In the genomic region with DNA sequence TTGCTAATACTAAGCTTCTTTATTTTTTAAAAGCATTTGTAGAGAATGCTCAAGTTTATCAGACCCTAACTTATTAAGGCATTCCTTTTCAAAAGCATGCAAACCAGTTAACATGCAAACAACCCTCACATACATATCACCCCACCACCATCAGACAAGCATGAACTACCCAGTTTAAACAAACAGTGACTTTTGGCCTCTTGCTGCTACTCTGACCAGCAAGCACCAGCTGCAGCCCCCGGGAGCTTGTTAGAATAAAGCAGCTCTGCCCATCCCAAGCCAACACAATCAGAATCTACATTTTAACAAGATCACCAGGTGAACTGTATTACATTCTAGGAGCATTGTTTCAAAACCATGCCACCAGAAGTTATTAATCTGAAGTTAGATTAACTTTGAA, we compare ENCODE assay signal across 1 cellular context.
TF ChIP-seq lines count a peak whose summit lies in the region.

No MANE protein-coding gene starts in this region.

TF ChIP-seq in HepG2, 621 proteins besides CTCF, POLR2A, EP300 and RAD21 (continued from another document and continues in another):
- TF ChIP-seq GMEB1 (CRISPR knock-in tag; IDR thresholded peaks at IDR 0.05; ENCODE audit: borderline replicate concordance) (peak; percentile 15; the same call in 1 of the 2 replicates), TP53 (CRISPR knock-in tag; conservative IDR thresholded peaks at IDR 0.05) (no peak), TEF (CRISPR knock-in tag; IDR thresholded peaks at IDR 0.05) (no peak), HDAC1 (CRISPR knock-in tag; IDR thresholded peaks at IDR 0.05) (no peak), ZNF549 (CRISPR knock-in tag; IDR thresholded peaks at IDR 0.05) (no peak), ZNF7 (CRISPR knock-in tag; IDR thresholded peaks at IDR 0.05) (no peak), MBD4 (IDR thresholded peaks at IDR 0.05; ENCODE audit: borderline replicate concordance, low read length) (no peak), ATAD3A (CRISPR knock-in tag; IDR thresholded peaks at IDR 0.05) (no peak), ZNF589 (CRISPR knock-in tag; conservative IDR thresholded peaks at IDR 0.05) (no peak), SOX6 (IDR thresholded peaks at IDR 0.05) (no peak), SOX6 (CRISPR knock-in tag; IDR thresholded peaks at IDR 0.05) (peak; percentile 36; the same call in 1 of the 2 replicates), TBL1XR1 (IDR thresholded peaks at IDR 0.05; ENCODE audit: borderline replicate concordance, low read length, partially characterized antibody) (no peak), TFAP4 (IDR thresholded peaks at IDR 0.05; ENCODE audit: borderline replicate concordance, low read depth) (peak; percentile 45; the same call in 1 of the 2 replicates), TEAD3 (CRISPR knock-in tag; optimal IDR thresholded peaks at IDR 0.05; ENCODE audit: borderline replicate concordance) (peak; percentile 47), HMGA1 (CRISPR knock-in tag; conservative IDR thresholded peaks at IDR 0.05) (no peak), GATAD1 (CRISPR knock-in tag; IDR thresholded peaks at IDR 0.05) (0 out of 2 replicates have a peak, but pooled peaks have one; percentile 22), HMG20B (CRISPR knock-in tag; conservative IDR thresholded peaks at IDR 0.05) (no peak), ZNF761 (CRISPR knock-in tag; conservative IDR thresholded peaks at IDR 0.05) (no peak), SIX1 (CRISPR knock-in tag; IDR thresholded peaks at IDR 0.05; ENCODE audit: borderline replicate concordance) (peak; percentile 43; the same call in 1 of the 2 replicates), ZNF446 (CRISPR knock-in tag; IDR thresholded peaks at IDR 0.05) (no peak), GATAD2A (CRISPR knock-in tag; IDR thresholded peaks at IDR 0.05) (peak; percentile 57; the same call in 1 of the 2 replicates), NR0B2 (CRISPR knock-in tag; IDR thresholded peaks at IDR 0.05) (no peak), WIZ (CRISPR knock-in tag; IDR thresholded peaks at IDR 0.05) (no peak), PPARG (CRISPR knock-in tag; conservative IDR thresholded peaks at IDR 0.05) (peak; percentile 42), PAWR (CRISPR knock-in tag; IDR thresholded peaks at IDR 0.05; ENCODE audit: borderline replicate concordance) (no peak), ZNF713 (CRISPR knock-in tag; IDR thresholded peaks at IDR 0.05) (no peak), IRF9 (CRISPR knock-in tag; IDR thresholded peaks at IDR 0.05; ENCODE audit: borderline replicate concordance) (no peak), ZNF180 (CRISPR knock-in tag; IDR thresholded peaks at IDR 0.05; ENCODE audit: borderline replicate concordance, low read depth) (no peak), TIGD3 (CRISPR knock-in tag; IDR thresholded peaks at IDR 0.05; ENCODE audit: borderline replicate concordance) (no peak), ZNF530 (CRISPR knock-in tag; IDR thresholded peaks at IDR 0.05; ENCODE audit: low read depth) (no peak)
- TF ChIP-seq, protein P1, sequence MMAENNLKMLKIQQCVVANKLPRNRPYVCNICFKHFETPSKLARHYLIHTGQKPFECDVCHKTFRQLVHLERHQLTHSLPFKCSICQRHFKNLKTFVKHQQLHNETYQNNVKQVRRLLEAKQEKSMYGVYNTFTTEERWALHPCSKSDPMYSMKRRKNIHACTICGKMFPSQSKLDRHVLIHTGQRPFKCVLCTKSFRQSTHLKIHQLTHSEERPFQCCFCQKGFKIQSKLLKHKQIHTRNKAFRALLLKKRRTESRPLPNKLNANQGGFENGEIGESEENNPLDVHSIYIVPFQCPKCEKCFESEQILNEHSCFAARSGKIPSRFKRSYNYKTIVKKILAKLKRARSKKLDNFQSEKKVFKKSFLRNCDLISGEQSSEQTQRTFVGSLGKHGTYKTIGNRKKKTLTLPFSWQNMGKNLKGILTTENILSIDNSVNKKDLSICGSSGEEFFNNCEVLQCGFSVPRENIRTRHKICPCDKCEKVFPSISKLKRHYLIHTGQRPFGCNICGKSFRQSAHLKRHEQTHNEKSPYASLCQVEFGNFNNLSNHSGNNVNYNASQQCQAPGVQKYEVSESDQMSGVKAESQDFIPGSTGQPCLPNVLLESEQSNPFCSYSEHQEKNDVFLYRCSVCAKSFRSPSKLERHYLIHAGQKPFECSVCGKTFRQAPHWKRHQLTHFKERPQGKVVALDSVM (CRISPR knock-in tag; IDR thresholded peaks at IDR 0.05): no peak
- TF ChIP-seq, protein P2, sequence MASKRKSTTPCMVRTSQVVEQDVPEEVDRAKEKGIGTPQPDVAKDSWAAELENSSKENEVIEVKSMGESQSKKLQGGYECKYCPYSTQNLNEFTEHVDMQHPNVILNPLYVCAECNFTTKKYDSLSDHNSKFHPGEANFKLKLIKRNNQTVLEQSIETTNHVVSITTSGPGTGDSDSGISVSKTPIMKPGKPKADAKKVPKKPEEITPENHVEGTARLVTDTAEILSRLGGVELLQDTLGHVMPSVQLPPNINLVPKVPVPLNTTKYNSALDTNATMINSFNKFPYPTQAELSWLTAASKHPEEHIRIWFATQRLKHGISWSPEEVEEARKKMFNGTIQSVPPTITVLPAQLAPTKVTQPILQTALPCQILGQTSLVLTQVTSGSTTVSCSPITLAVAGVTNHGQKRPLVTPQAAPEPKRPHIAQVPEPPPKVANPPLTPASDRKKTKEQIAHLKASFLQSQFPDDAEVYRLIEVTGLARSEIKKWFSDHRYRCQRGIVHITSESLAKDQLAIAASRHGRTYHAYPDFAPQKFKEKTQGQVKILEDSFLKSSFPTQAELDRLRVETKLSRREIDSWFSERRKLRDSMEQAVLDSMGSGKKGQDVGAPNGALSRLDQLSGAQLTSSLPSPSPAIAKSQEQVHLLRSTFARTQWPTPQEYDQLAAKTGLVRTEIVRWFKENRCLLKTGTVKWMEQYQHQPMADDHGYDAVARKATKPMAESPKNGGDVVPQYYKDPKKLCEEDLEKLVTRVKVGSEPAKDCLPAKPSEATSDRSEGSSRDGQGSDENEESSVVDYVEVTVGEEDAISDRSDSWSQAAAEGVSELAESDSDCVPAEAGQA (IDR thresholded peaks at IDR 0.05; ENCODE audit: low read depth): no peak
- TF ChIP-seq, protein P2 (CRISPR knock-in tag; IDR thresholded peaks at IDR 0.05; ENCODE audit: borderline replicate concordance): no peak
- TF ChIP-seq, protein P3, sequence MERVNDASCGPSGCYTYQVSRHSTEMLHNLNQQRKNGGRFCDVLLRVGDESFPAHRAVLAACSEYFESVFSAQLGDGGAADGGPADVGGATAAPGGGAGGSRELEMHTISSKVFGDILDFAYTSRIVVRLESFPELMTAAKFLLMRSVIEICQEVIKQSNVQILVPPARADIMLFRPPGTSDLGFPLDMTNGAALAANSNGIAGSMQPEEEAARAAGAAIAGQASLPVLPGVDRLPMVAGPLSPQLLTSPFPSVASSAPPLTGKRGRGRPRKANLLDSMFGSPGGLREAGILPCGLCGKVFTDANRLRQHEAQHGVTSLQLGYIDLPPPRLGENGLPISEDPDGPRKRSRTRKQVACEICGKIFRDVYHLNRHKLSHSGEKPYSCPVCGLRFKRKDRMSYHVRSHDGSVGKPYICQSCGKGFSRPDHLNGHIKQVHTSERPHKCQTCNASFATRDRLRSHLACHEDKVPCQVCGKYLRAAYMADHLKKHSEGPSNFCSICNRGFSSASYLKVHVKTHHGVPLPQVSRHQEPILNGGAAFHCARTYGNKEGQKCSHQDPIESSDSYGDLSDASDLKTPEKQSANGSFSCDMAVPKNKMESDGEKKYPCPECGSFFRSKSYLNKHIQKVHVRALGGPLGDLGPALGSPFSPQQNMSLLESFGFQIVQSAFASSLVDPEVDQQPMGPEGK (CRISPR knock-in tag; IDR thresholded peaks at IDR 0.05): peak; percentile 63; the same call in 1 of the 2 replicates
- TF ChIP-seq, protein P4, sequence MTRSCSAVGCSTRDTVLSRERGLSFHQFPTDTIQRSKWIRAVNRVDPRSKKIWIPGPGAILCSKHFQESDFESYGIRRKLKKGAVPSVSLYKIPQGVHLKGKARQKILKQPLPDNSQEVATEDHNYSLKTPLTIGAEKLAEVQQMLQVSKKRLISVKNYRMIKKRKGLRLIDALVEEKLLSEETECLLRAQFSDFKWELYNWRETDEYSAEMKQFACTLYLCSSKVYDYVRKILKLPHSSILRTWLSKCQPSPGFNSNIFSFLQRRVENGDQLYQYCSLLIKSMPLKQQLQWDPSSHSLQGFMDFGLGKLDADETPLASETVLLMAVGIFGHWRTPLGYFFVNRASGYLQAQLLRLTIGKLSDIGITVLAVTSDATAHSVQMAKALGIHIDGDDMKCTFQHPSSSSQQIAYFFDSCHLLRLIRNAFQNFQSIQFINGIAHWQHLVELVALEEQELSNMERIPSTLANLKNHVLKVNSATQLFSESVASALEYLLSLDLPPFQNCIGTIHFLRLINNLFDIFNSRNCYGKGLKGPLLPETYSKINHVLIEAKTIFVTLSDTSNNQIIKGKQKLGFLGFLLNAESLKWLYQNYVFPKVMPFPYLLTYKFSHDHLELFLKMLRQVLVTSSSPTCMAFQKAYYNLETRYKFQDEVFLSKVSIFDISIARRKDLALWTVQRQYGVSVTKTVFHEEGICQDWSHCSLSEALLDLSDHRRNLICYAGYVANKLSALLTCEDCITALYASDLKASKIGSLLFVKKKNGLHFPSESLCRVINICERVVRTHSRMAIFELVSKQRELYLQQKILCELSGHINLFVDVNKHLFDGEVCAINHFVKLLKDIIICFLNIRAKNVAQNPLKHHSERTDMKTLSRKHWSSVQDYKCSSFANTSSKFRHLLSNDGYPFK (CRISPR knock-in tag; IDR thresholded peaks at IDR 0.05; ENCODE audit: borderline replicate concordance): no peak
- TF ChIP-seq, protein P5, sequence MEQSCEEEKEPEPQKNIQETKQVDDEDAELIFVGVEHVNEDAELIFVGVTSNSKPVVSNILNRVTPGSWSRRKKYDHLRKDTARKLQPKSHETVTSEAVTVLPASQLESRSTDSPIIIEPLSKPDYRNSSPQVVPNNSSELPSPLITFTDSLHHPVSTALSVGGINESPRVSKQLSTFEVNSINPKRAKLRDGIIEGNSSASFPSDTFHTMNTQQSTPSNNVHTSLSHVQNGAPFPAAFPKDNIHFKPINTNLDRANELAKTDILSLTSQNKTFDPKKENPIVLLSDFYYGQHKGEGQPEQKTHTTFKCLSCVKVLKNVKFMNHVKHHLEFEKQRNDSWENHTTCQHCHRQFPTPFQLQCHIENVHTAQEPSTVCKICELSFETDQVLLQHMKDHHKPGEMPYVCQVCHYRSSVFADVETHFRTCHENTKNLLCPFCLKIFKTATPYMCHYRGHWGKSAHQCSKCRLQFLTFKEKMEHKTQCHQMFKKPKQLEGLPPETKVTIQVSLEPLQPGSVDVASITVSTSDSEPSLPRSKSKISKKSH (CRISPR knock-in tag; IDR thresholded peaks at IDR 0.05; ENCODE audit: borderline replicate concordance): no peak
